ENCODE assay signal across 23 cellular contexts in the genomic region with DNA sequence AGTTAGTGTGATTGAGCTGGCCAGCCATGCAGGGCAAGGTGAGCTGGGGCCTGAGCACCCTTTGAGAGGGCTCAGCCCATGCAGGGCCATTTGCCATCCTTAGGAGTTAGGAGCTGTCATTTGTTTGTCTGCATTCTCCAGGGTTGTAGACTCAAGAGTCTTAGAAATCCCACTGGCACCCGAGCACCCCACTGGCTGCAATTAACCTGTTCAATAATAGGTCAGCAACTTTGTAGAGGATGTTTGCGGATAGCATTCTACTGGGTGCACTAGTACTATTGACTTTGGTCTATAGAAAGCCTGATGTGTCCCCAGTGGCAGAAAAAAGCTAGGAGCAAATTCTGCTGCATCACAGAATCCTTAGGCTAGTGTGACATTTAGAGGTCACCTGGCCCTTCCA.
DNase-seq lines count a peak whose midpoint lies in the region; ATAC-seq and TF ChIP-seq lines count a peak whose summit lies in the region.
"Had no signal": no experiment of that assay in that cellular context is flagged by ENCODE, and none has a peak within 500 bp of the region (broad histone marks: within the 10 kb centered on the region; RNA-seq: fewer than 3 reads in every experiment).

No MANE protein-coding gene starts in this region.

- WGBS in esophagus muscularis mucosa = 93% methylated on average over 2 of the region's 2 CpGs

- no peaks in the 10 kb centered on the region for H3K4me1 ChIP-seq in esophagus muscularis mucosa

- peaks cover 0 to 14% (median 14%) of the 10 kb centered on the region in 4 donors for H3K9me3 ChIP-seq in esophagus muscularis mucosa

- no peak for TF ChIP-seq EP300 in esophagus muscularis mucosa (IDR thresholded peaks at IDR 0.05)

- H3K27ac ChIP-seq in esophagus muscularis mucosa (replicated peaks in 1 of 4) = no peak overlapping the region
- H3K27ac ChIP-seq: BLaER1 had no signal

- no peak for TF ChIP-seq POLR2A in esophagus muscularis mucosa (IDR thresholded peaks at IDR 0.05; ENCODE audit: low read depth)

- H3K36me3 ChIP-seq in esophagus muscularis mucosa = no peaks in the 10 kb centered on the region
- H3K36me3 ChIP-seq: BE2C, BLaER1 had no signal

- peak; percentile 36 for DNase-seq in NCI-H510A treated with DMSO at 0.1 percent for 48 hours (lab: John Stamatoyannopoulos, UW)
- DNase-seq in NCI-H510A (lab: John Stamatoyannopoulos, UW) = no peak
- DNase-seq in NCI-H146 treated with DMSO at 0.1 percent for 48 hours (lab: John Stamatoyannopoulos, UW; ENCODE audit: unreplicated experiment) = peak; percentile 52
- DNase-seq in esophagus muscularis mucosa (ENCODE audit: extremely low spot score) = peak; percentile 78
- DNase-seq in activated gamma-delta T cell (lab: John Stamatoyannopoulos, UW) = no peak
- DNase-seq in Right ventricle myocardium inferior (ENCODE audit: missing footprints) = no peak
- no peak for DNase-seq in dedifferentiated amniotic fluid mesenchymal stem cell (ENCODE audit: extremely low spot score)
- DNase-seq: 8988T; ACHN; BE2C; CD4-positive, alpha-beta memory T cell; CD4-positive, CD25-positive, alpha-beta regulatory T cell; CD8-positive, alpha-beta memory T cell; COR-L47; DMS 273 treated with DMSO at 0.1 percent for 48 hours; DMS153; DMS53; DMS79; DND-41; EL; GDM1 had no signal

- TF ChIP-seq CTCF in esophagus muscularis mucosa (IDR thresholded peaks at IDR 0.05) = no peak

- H3K27me3 ChIP-seq in esophagus muscularis mucosa = no peaks in the 10 kb centered on the region
- H3K27me3 ChIP-seq: BE2C, BLaER1 had no signal

- no peak overlapping the region for H3K4me3 ChIP-seq in esophagus muscularis mucosa
- H3K4me3 ChIP-seq: BLaER1, GM12878 had no signal

- no peak for ATAC-seq in Right ventricle myocardium inferior
- ATAC-seq: GM12878 had no signal

- intact Hi-C loops in esophagus muscularis mucosa (cut with DNase I) (no loop called here), Right ventricle myocardium inferior (cut with DNase I) (no loop called here)

Comparison
In these comparisons a context has a peak if more than half of its experiments do, and no peak if none do; other contexts are left out.
1. DNase-seq: peak in NCI-H510A treated with DMSO at 0.1 percent for 48 hours (single experiment), NCI-H146 treated with DMSO at 0.1 percent for 48 hours (single experiment) and esophagus muscularis mucosa (single experiment); none in NCI-H510A (single experiment), activated gamma-delta T cell (single experiment), Right ventricle myocardium inferior (single experiment) and dedifferentiated amniotic fluid mesenchymal stem cell (single experiment).